Comparison of ENCODE assay signal across 14 cellular contexts in genomic region chr19:43847884-43848283, GRCh38.
"Had no signal": no experiment of that assay in that cellular context is flagged by ENCODE, and none has a peak within 500 bp of the region (broad histone marks: within the 10 kb centered on the region; RNA-seq: fewer than 3 reads in every experiment).

No MANE protein-coding gene starts in this region.

- H3K27ac ChIP-seq: psoas muscle, testis had no signal

- H3K27me3 Mint-ChIP-seq: activated naive CD4-positive, alpha-beta T cell treated with anti-CD3 and anti-CD28 coated beads, Interleukin-2, amount 50 U/mL, for 24 hours; brain; stimulated activated naive CD8-positive, alpha-beta T cell treated with anti-CD3 and anti-CD28 coated beads, Interleukin-15, Interleukin-2, amounts not matched to agents 100 ng/mL and 50 ng/mL, for 24 hours had no signal

- ATAC-seq: esophagus mucosa, psoas muscle had no signal

- H3K4me3 Mint-ChIP-seq: activated naive CD4-positive, alpha-beta T cell treated with anti-CD3 and anti-CD28 coated beads, Interleukin-2, amount 50 U/mL, for 24 hours; brain; nephron; stimulated activated naive CD8-positive, alpha-beta T cell treated with anti-CD3 and anti-CD28 coated beads, Interleukin-15, Interleukin-2, amounts not matched to agents 100 ng/mL and 50 ng/mL, for 24 hours; T-helper 1 cell treated with Interleukin-12 subunit alpha and Interleukin-12 subunit beta and Interleukin-4 antibody, amounts not matched to agents 30 μg/mL and 1 μg/mL, for 36 hours had no signal

- H3K4me1 ChIP-seq: psoas muscle, testis had no signal

- DNase-seq: activated CD4-positive, alpha-beta T cell treated with anti-CD3 and anti-CD28 coated beads, Interleukin-2, amount 50 U/mL, for 1 hour; activated CD4-positive, CD25-positive, alpha-beta regulatory T cell; activated T-cell treated with anti-CD3 and anti-CD28 coated beads, Interleukin-2, amount 50 U/mL, for 1 hour; amniotic stem cell; glutamatergic neuron; psoas muscle; stimulated activated CD4-positive, alpha-beta T cell treated with anti-CD3 and anti-CD28 coated beads, Interleukin-4, amount 100 ng/mL, for 24 hours; testis had no signal

- H3K9me3 ChIP-seq: testis had no signal

- H3K27me3 ChIP-seq: testis had no signal

- H3K4me1 Mint-ChIP-seq: activated naive CD4-positive, alpha-beta T cell treated with anti-CD3 and anti-CD28 coated beads, Interleukin-2, amount 50 U/mL, for 24 hours; brain; nephron had no signal

- H3K4me3 ChIP-seq: psoas muscle, testis had no signal

- H3K27ac Mint-ChIP-seq: activated naive CD4-positive, alpha-beta T cell treated with anti-CD3 and anti-CD28 coated beads, Interleukin-2, amount 50 U/mL, for 24 hours; brain; nephron; stimulated activated naive CD8-positive, alpha-beta T cell treated with anti-CD3 and anti-CD28 coated beads, Interleukin-15, Interleukin-2, amounts not matched to agents 100 ng/mL and 50 ng/mL, for 24 hours; T-helper 1 cell treated with Interleukin-12 subunit alpha and Interleukin-12 subunit beta and Interleukin-4 antibody, amounts not matched to agents 30 μg/mL and 1 μg/mL, for 36 hours had no signal
